ENCODE assay signal across 8 cellular contexts in genomic region chr17:8152112-8152775, GRCh38. TPM values are rescaled to one million over a fixed set of nuclear protein-coding genes. Genes with fewer than 3 reads are reported as not detected.
DNase-seq lines count a peak whose midpoint lies in the region; ATAC-seq, FAIRE-seq and TF ChIP-seq lines count a peak whose summit lies in the region.

Gene PER1 (minus strand): TSS chr17:8152404. CDS start chr17:8150706, 1,698 bp downstream.

- H3K4me3 Mint-ChIP-seq in activated naive CD4-positive, alpha-beta T cell treated with anti-CD3 and anti-CD28 coated beads, Interleukin-2, amount 10 ng/mL, durations not matched to agents 7 days and 5 days, result peak within 1 kb of the TSS; percentile 89

- CTCF ChIA-PET in GM10248 (lab: Yijun Ruan, JAX), result interaction anchor here (5.4 kb wide), 1 partner anchor 12 kb away, joined by 67 read pairs; no protein-coding TSS in a partner anchor
- CTCF ChIA-PET in activated naive CD4-positive, alpha-beta T cell treated with anti-CD3 and anti-CD28 coated beads, Interleukin-2, amount 10 ng/mL, durations not matched to agents 7 days and 5 days (lab: Charles Lee), result interaction anchor here (1.5 to 2.1 kb wide), 2 partner anchors 9 to 14 kb away, joined by 3 to 11 read pairs; no protein-coding TSS in a partner anchor

- H3K36me3 Mint-ChIP-seq in activated naive CD4-positive, alpha-beta T cell treated with anti-CD3 and anti-CD28 coated beads, Interleukin-2, amount 10 ng/mL, durations not matched to agents 7 days and 5 days, result peaks cover 19% of the 10 kb centered on the region

- H3K9me3 ChIP-seq in SK-N-MC (ENCODE audit: low read depth, low read length) (no peaks in the 10 kb centered on the region), neuron (ENCODE audit: low read length) (no peaks in the 10 kb centered on the region), subcutaneous abdominal adipose tissue (ENCODE audit: control insufficient read depth in 5 of 5, low read length in 5 of 5) (peaks cover 0 to 2% (median 0%) of the 10 kb centered on the region in 5 donors)

- H3K27me3 ChIP-seq in neuron (ENCODE audit: insufficient read depth, low read length) (no peaks in the 10 kb centered on the region), subcutaneous abdominal adipose tissue (ENCODE audit: control insufficient read depth in 5 of 5, insufficient read depth in 4 of 5, low read length in 5 of 5) (peaks cover 0 to 5% (median 0%) of the 10 kb centered on the region in 5 donors)

- H3K4me3 ChIP-seq in SK-N-MC, result peak within 1 kb of the TSS; percentile 97
- H3K4me3 ChIP-seq in neuron (ENCODE audit: low read length), result peak within 1 kb of the TSS; percentile 83
- peak within 1 kb of the TSS; percentile 95 to 100 (median 100) for H3K4me3 ChIP-seq in subcutaneous abdominal adipose tissue (ENCODE audit: low read depth in 1 of 5, low read length in 5 of 5)

- no peak for TF ChIP-seq CTCF in GM10248 (IDR thresholded peaks at IDR 0.05; ENCODE audit: control extremely low read depth, extremely low read depth, low read depth, missing control alignments)

- no peaks in the 10 kb centered on the region for H3K27me3 Mint-ChIP-seq in activated naive CD4-positive, alpha-beta T cell treated with anti-CD3 and anti-CD28 coated beads, Interleukin-2, amount 10 ng/mL, durations not matched to agents 7 days and 5 days

- peak within 1 kb of the TSS; percentile 90 for H3K27ac Mint-ChIP-seq in activated naive CD4-positive, alpha-beta T cell treated with anti-CD3 and anti-CD28 coated beads, Interleukin-2, amount 10 ng/mL, durations not matched to agents 7 days and 5 days

- H3K9me3 Mint-ChIP-seq in activated naive CD4-positive, alpha-beta T cell treated with anti-CD3 and anti-CD28 coated beads, Interleukin-2, amount 10 ng/mL, durations not matched to agents 7 days and 5 days, result no peaks in the 10 kb centered on the region

- no peak for ATAC-seq in HG02763 (IDR thresholded peaks at IDR 0.05; ENCODE audit: unreplicated experiment)

- peaks cover 35% of the 10 kb centered on the region for H3K4me1 Mint-ChIP-seq in activated naive CD4-positive, alpha-beta T cell treated with anti-CD3 and anti-CD28 coated beads, Interleukin-2, amount 10 ng/mL, durations not matched to agents 7 days and 5 days

- POLR2A ChIA-PET in GM10248 (lab: Yijun Ruan, JAX), result interaction anchor here (0.7 to 2.6 kb wide), 5 partner anchors 9 to 69 kb away, joined by 3 to 26 read pairs (median 3); partner anchors contain the start of gene HES7

- peak within 1 kb of the TSS; percentile 96 for H3K27ac ChIP-seq in SK-N-MC
- peak within 1 kb of the TSS; percentile 97 for H3K27ac ChIP-seq in subcutaneous abdominal adipose tissue (ENCODE audit: low read depth, low read length)

- H3K9ac ChIP-seq in SK-N-MC (ENCODE audit: insufficient read length), result peak within 1 kb of the TSS; percentile 76
- H3K9ac ChIP-seq in subcutaneous abdominal adipose tissue (ENCODE audit: low read length in 5 of 5), result peak within 1 kb of the TSS; percentile 71 to 96 (median 89)

- H3K4me1 ChIP-seq in neuron (ENCODE audit: insufficient read depth, low read length) (peaks cover 48% of the 10 kb centered on the region), subcutaneous abdominal adipose tissue (ENCODE audit: control insufficient read depth in 5 of 5, insufficient read depth in 5 of 5, low read length in 5 of 5) (peaks cover 27 to 70% (median 56%) of the 10 kb centered on the region in 5 donors)

- DNase-seq in GM10248 (ENCODE audit: extremely low spot score), result peak; percentile 90
- DNase-seq in M059J (ENCODE audit: low read depth), result peak; percentile 86
- no peak for DNase-seq in SK-N-MC (ENCODE audit: low read depth, low spot score)
- DNase-seq in activated naive CD4-positive, alpha-beta T cell treated with anti-CD3 and anti-CD28 coated beads, Interleukin-2, amount 10 ng/mL, durations not matched to agents 7 days and 5 days, result peak; percentile 93
- DNase-seq in frontal cortex (ENCODE audit: low spot score in 2 of 2), result peak; percentile 92 to 94

- no peak for FAIRE-seq in frontal cortex (lab: Jason Lieb, UNC)

- H3K36me3 ChIP-seq in SK-N-MC (ENCODE audit: insufficient read depth, low read length) (peaks cover 27% of the 10 kb centered on the region; the same call in 1 of the 2 replicates), neuron (ENCODE audit: insufficient read depth, low read length) (peaks cover 26% of the 10 kb centered on the region), subcutaneous abdominal adipose tissue (ENCODE audit: control insufficient read depth in 5 of 5, insufficient read depth in 5 of 5, low read length in 5 of 5) (peaks cover 0 to 41% (median 35%) of the 10 kb centered on the region in 5 donors)

- H2AFZ ChIP-seq in neuron (ENCODE audit: low read depth, low read length), result peak within 1 kb of the TSS; percentile 21

RNA-seq across cellular contexts. Expression of gene PER1, which starts in this region (rescaled TPM):
- total RNA-seq in M059J (2014; rRNA removed; shearing (Covaris generic)), result 10.6 and 18.4 TPM in 2 replicates
- 6.5 TPM for total RNA-seq in frontal cortex
